6 cellular contexts compared by ENCODE assay signal in the genomic region with DNA sequence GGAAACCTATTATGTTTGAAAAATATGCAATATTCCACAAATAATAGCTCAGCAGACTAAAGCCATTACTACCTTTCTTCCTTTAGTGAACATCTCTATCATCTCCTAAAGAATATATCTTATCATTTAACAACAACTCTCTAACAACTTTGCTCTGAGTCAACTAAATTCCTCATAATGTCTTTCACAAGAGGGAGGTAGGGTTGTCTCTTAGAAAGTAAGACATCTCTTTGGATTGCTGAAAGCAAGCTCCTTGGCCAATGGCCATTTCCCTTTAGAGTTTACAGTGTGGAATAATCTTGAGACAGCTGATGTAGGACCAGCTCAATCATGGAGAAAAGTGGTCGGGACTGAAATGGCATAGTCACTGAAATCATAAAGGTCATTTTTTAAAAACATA.
"Had no signal": no experiment of that assay in that cellular context is flagged by ENCODE, and none has a peak within 500 bp of the region (broad histone marks: within the 10 kb centered on the region; RNA-seq: fewer than 3 reads in every experiment).

No MANE protein-coding gene starts in this region.

- FAIRE-seq: H1, H54, HepG2 had no signal

- H3K4me2 ChIP-seq: GM23338 had no signal

- DNase-seq: H9, HCEC 1CT had no signal

- ATAC-seq: GM23338, HepG2 had no signal

- H3K4me3 ChIP-seq: GM23338 had no signal

- H2AFZ ChIP-seq: GM23338 had no signal
